Comparison of ENCODE assay signal across 8 cellular contexts in genomic region chr22:37686002-37686982, GRCh38. TPM values are rescaled to one million over a fixed set of nuclear protein-coding genes. Genes with fewer than 3 reads are reported as not detected.
DNase-seq lines count a peak whose midpoint lies in the region; ATAC-seq and TF ChIP-seq lines count a peak whose summit lies in the region.

Gene NOL12, plus strand, starts transcription at chr22:37686343. Its CDS starts 50 bp downstream, at chr22:37686393.

- CTCF ChIA-PET in AG04450 (lab: Charles Lee), result interaction anchor here (1.2 to 10.2 kb wide), 2 partner anchors 43 to 47 kb away, joined by 3 to 101 read pairs; partner anchors contain the start of gene SH3BP1
- CTCF ChIA-PET in activated CD4-positive, alpha-beta T cell treated with anti-CD3 and anti-CD28 coated beads, Interleukin-2, amount 10 ng/mL, durations not matched to agents 7 days and 5 days (lab: Charles Lee), result interaction anchor here (0.6 to 15.4 kb wide), 5 partner anchors 10 to 79 kb away, joined by 3 to 143 read pairs (median 4); partner anchors contain the start of gene SH3BP1

- peaks cover 0 to 35% of the 10 kb centered on the region in 2 donors for H3K36me3 ChIP-seq in left lung

- DNase-seq in AG04450 (ENCODE audit: low read depth, low spot score), result no peak
- peak; percentile 56 for DNase-seq in NCI-H524 treated with DMSO at 0.1 percent for 48 hours (lab: John Stamatoyannopoulos, UW)
- peak; percentile 80 for DNase-seq in activated CD4-positive, alpha-beta T cell treated with anti-CD3 and anti-CD28 coated beads, Interleukin-2, amount 10 ng/mL, durations not matched to agents 7 days and 5 days
- peak; percentile 90 for DNase-seq in dedifferentiated amniotic fluid mesenchymal stem cell (ENCODE audit: extremely low spot score)
- peak; percentile 85 to 92 for DNase-seq in left lung
- DNase-seq in stimulated activated CD4-positive, alpha-beta T cell treated with anti-CD3 and anti-CD28 coated beads, Interleukin-4, amount 100 ng/mL, for 1 hour, result peak; percentile 76

- H3K4me1 Mint-ChIP-seq in activated CD4-positive, alpha-beta T cell treated with anti-CD3 and anti-CD28 coated beads, Interleukin-2, amount 10 ng/mL, durations not matched to agents 7 days and 5 days, result peaks cover 31% of the 10 kb centered on the region

- H3K4me1 ChIP-seq in left lung, result peaks cover 16 to 44% of the 10 kb centered on the region in 2 donors

- peak within 1 kb of the TSS; percentile 97 for H3K4me3 ChIP-seq in AG04450 (ENCODE audit: low read depth, low read length)
- H3K4me3 ChIP-seq in left lung, result peak within 1 kb of the TSS; percentile 77 to 84

- no peaks in the 10 kb centered on the region for H3K9me3 Mint-ChIP-seq in activated CD4-positive, alpha-beta T cell treated with anti-CD3 and anti-CD28 coated beads, Interleukin-2, amount 10 ng/mL, durations not matched to agents 7 days and 5 days

- intact Hi-C loops in left lung (cut with DNase I), result no loop called here

- no peak for TF ChIP-seq CTCF in AG04450 (IDR thresholded peaks at IDR 0.05; ENCODE audit: low read depth, low read length)
- TF ChIP-seq CTCF in left lung (IDR thresholded peaks at IDR 0.05), result no peak

- in situ Hi-C loops in GM18951 (cut with MboI; ENCODE audit: low sequenced_read_pairs, unreplicated experiment), result no loop called here

- H3K27me3 ChIP-seq in AG04450 (ENCODE audit: control insufficient read depth, insufficient read depth, low read length) (no peaks in the 10 kb centered on the region), left lung (no peaks in the 10 kb centered on the region)

- POLR2A ChIA-PET in AG04450 (lab: Yijun Ruan, JAX), result interaction anchor here (0.6 to 2.0 kb wide), 11 partner anchors 11 to 113 kb away, joined by 3 to 10 read pairs (median 4); partner anchors contain the start of genes LGALS1, PDXP and SH3BP1
- POLR2A ChIA-PET in activated CD4-positive, alpha-beta T cell treated with anti-CD3 and anti-CD28 coated beads, Interleukin-2, amount 10 ng/mL, durations not matched to agents 7 days and 5 days (lab: Charles Lee), result interaction anchor here (0.6 to 0.7 kb wide), 3 partner anchors 9 to 81 kb away, joined by 3 to 4 read pairs (median 4); no protein-coding TSS in a partner anchor

- peaks cover 20% of the 10 kb centered on the region for H3K36me3 Mint-ChIP-seq in activated CD4-positive, alpha-beta T cell treated with anti-CD3 and anti-CD28 coated beads, Interleukin-2, amount 10 ng/mL, durations not matched to agents 7 days and 5 days (ENCODE audit: low read depth)

- no peaks in the 10 kb centered on the region; the same call in 1 of the 2 replicates for H3K9me3 ChIP-seq in AG04450 (ENCODE audit: control insufficient read depth, insufficient read depth, low read length)
- no peaks in the 10 kb centered on the region for H3K9me3 ChIP-seq in left lung

- TF ChIP-seq POLR2A in GM18951 (IDR thresholded peaks at IDR 0.05; ENCODE audit: extremely low read depth, insufficient read depth, insufficient read length), result peak; percentile 69

- ATAC-seq in HG03354 (IDR thresholded peaks at IDR 0.05; ENCODE audit: poor library complexity, severe bottlenecking, unreplicated experiment) (peak; percentile 84), left lung (peak; percentile 94)

- H3K27ac ChIP-seq in AG04450 (ENCODE audit: low read depth, low read length), result peak within 1 kb of the TSS; percentile 83
- peak within 1 kb of the TSS; percentile 58 to 87 for H3K27ac ChIP-seq in left lung

- peak within 1 kb of the TSS; percentile 94 for H3K4me3 Mint-ChIP-seq in activated CD4-positive, alpha-beta T cell treated with anti-CD3 and anti-CD28 coated beads, Interleukin-2, amount 10 ng/mL, durations not matched to agents 7 days and 5 days

- H3K27me3 Mint-ChIP-seq in activated CD4-positive, alpha-beta T cell treated with anti-CD3 and anti-CD28 coated beads, Interleukin-2, amount 10 ng/mL, durations not matched to agents 7 days and 5 days, result no peaks in the 10 kb centered on the region

- peak within 1 kb of the TSS; percentile 96 for H3K27ac Mint-ChIP-seq in activated CD4-positive, alpha-beta T cell treated with anti-CD3 and anti-CD28 coated beads, Interleukin-2, amount 10 ng/mL, durations not matched to agents 7 days and 5 days

RNA-seq across cellular contexts. Expression of gene NOL12, which starts in this region (rescaled TPM):
- 10.4 and 11.8 TPM in 2 replicates for polyA plus RNA-seq in AG04450 (2011; rRNA removed)
- 10.9 and 13.9 TPM in 2 replicates for polyA minus RNA-seq in AG04450 (2011; rRNA and poly(A)+ RNA removed)
- 10 to 100 TPM; 57.3 to 57.7 TPM for total RNA-seq in activated CD4-positive, alpha-beta T cell treated with anti-CD3 and anti-CD28 coated beads, Interleukin-2, amount 10 ng/mL, durations not matched to agents 7 days and 5 days
- 10 to 100 TPM; 16.2 to 26.3 TPM for total RNA-seq in left lung
